ENCODE assay signal across 8 cellular contexts in the genomic region with DNA sequence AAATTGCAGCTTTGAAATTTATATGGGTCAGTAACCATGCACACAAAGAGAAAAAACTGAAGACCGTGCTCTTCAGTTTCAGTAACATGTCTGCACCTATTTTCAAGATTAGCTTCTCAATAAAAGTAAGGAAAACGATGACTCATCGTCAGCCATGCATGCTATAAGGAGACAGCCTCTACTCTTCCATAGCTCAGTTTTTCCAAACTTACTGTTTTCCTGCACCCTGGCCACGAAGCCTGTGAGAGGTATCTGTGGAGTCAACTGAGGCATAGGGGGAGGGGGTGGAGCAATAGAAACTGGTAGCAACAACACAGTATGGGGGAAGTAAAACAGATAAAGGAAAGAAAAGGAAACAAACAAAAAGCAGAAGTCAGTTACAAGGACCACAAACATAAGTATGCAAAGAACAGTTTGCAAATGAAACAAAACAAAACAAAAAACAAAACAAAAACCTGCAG. TPM values are rescaled to one million over a fixed set of nuclear protein-coding genes. Genes with fewer than 3 reads are reported as not detected.
A peak's percentile ranks its signal among the peaks of the same experiment; 100 is the strongest.
DNase-seq lines count a peak whose midpoint lies in the region; ATAC-seq, FAIRE-seq and TF ChIP-seq lines count a peak whose summit lies in the region.

No MANE protein-coding gene starts in this region.

- intact Hi-C loops in activated CD8-positive, alpha-beta T cell treated with anti-CD3 and anti-CD28 coated beads for 36 hours (cut with micrococcal nuclease): no loop called here
- intact Hi-C loops in naive thymus-derived CD4-positive, alpha-beta T cell (cut with micrococcal nuclease): loop anchor here in 1 of 2 donors (10.0 kb wide), 1 partner anchor 379 kb away; no protein-coding TSS in a partner anchor
- intact Hi-C loops in kidney (cut with DNase I): no loop called here

- TF ChIP-seq CTCF in activated CD8-positive, alpha-beta T cell treated with anti-CD3 and anti-CD28 coated beads for 36 hours (IDR thresholded peaks at IDR 0.05): no peak
- TF ChIP-seq CTCF in kidney (IDR thresholded peaks at IDR 0.05; ENCODE audit: borderline replicate concordance, extremely low read depth, insufficient read depth) (no peak), progenitor cell of endocrine pancreas (IDR thresholded peaks at IDR 0.05; ENCODE audit: unreplicated experiment) (no peak)

- peak; percentile 83 for ATAC-seq in GM21360 (IDR thresholded peaks at IDR 0.05; ENCODE audit: unreplicated experiment)
- peak; percentile 71 for ATAC-seq in HG03457 (IDR thresholded peaks at IDR 0.05; ENCODE audit: unreplicated experiment)
- ATAC-seq in activated CD8-positive, alpha-beta T cell treated with anti-CD3 and anti-CD28 coated beads for 36 hours: no peak
- ATAC-seq in naive thymus-derived CD4-positive, alpha-beta T cell: no peak

- H3K36me3 Mint-ChIP-seq in activated CD8-positive, alpha-beta T cell treated with anti-CD3 and anti-CD28 coated beads for 36 hours (ENCODE audit: low read depth): peaks cover 4% of the 10 kb centered on the region
- H3K36me3 Mint-ChIP-seq in naive thymus-derived CD4-positive, alpha-beta T cell: peaks cover 5 to 23% (median 9%) of the 10 kb centered on the region in 5 donors
- H3K36me3 Mint-ChIP-seq in progenitor cell of endocrine pancreas (ENCODE audit: insufficient read depth): peaks cover 3% of the 10 kb centered on the region

- H3K4me3 Mint-ChIP-seq in activated CD8-positive, alpha-beta T cell treated with anti-CD3 and anti-CD28 coated beads for 36 hours: no peak overlapping the region
- H3K4me3 Mint-ChIP-seq in naive thymus-derived CD4-positive, alpha-beta T cell: peak overlapping the region in 1 of 10 donors; percentile 44
- H3K4me3 Mint-ChIP-seq in progenitor cell of endocrine pancreas (ENCODE audit: low read depth): no peak overlapping the region

- no peaks in the 10 kb centered on the region for H3K4me1 ChIP-seq in naive thymus-derived CD4-positive, alpha-beta T cell (ENCODE audit: control insufficient read depth in 2 of 2, insufficient read depth in 2 of 2, low read length in 2 of 2)
- no peaks in the 10 kb centered on the region for H3K4me1 ChIP-seq in kidney (ENCODE audit: control insufficient read depth in 1 of 2, insufficient read depth in 1 of 2, low read depth in 1 of 2, low read length in 2 of 2)

- POLR2A ChIA-PET in activated CD8-positive, alpha-beta T cell treated with anti-CD3 and anti-CD28 coated beads for 36 hours (lab: Charles Lee): interaction anchor here (0.5 to 1.1 kb wide), 3 partner anchors 23 to 295 kb away, joined by 3 to 5 read pairs (median 4); no protein-coding TSS in a partner anchor
- POLR2A ChIA-PET in naive thymus-derived CD4-positive, alpha-beta T cell (lab: Charles Lee): interaction anchor here (0.9 kb wide), 1 partner anchor 15 kb away, joined by 3 read pairs; no protein-coding TSS in a partner anchor

- H3K27me3 ChIP-seq in naive thymus-derived CD4-positive, alpha-beta T cell (ENCODE audit: control insufficient read depth in 2 of 2, insufficient read depth in 2 of 2, low read length in 2 of 2): no peaks in the 10 kb centered on the region

- H3K9me3 ChIP-seq in naive thymus-derived CD4-positive, alpha-beta T cell (ENCODE audit: control insufficient read depth in 2 of 3, low read length in 3 of 3): no peaks in the 10 kb centered on the region
- no peaks in the 10 kb centered on the region for H3K9me3 ChIP-seq in kidney (ENCODE audit: control insufficient read depth in 1 of 2, low read length in 2 of 2)

- peaks cover 0 to 20% (median 0%) of the 10 kb centered on the region in 3 experiments for H3K36me3 ChIP-seq in naive thymus-derived CD4-positive, alpha-beta T cell (ENCODE audit: control insufficient read depth in 2 of 3, insufficient read depth in 3 of 3, low read length in 3 of 3)
- H3K36me3 ChIP-seq in kidney (ENCODE audit: control insufficient read depth in 1 of 2, insufficient read depth in 2 of 2, low read length in 2 of 2): peaks cover 0 to 3% of the 10 kb centered on the region in 2 donors

- no peaks in the 10 kb centered on the region for H3K9me3 Mint-ChIP-seq in activated CD8-positive, alpha-beta T cell treated with anti-CD3 and anti-CD28 coated beads for 36 hours
- H3K9me3 Mint-ChIP-seq in naive thymus-derived CD4-positive, alpha-beta T cell: no peaks in the 10 kb centered on the region
- H3K9me3 Mint-ChIP-seq in progenitor cell of endocrine pancreas (ENCODE audit: low read depth): no peaks in the 10 kb centered on the region

- no peak overlapping the region for H3K9ac ChIP-seq in kidney (ENCODE audit: low read length in 2 of 2)

- H3K27ac ChIP-seq in naive thymus-derived CD4-positive, alpha-beta T cell (ENCODE audit: low read depth, low read length): no peak overlapping the region
- H3K27ac ChIP-seq in kidney (ENCODE audit: low read depth in 2 of 2, low read length in 2 of 2): no peak overlapping the region

- peak overlapping the region; percentile 75 for H3K27ac Mint-ChIP-seq in activated CD8-positive, alpha-beta T cell treated with anti-CD3 and anti-CD28 coated beads for 36 hours
- H3K27ac Mint-ChIP-seq in naive thymus-derived CD4-positive, alpha-beta T cell: peak overlapping the region in 7 of 9 donors; percentile 32 to 78 (median 68)
- H3K27ac Mint-ChIP-seq in progenitor cell of endocrine pancreas: no peak overlapping the region

- H3K27me3 Mint-ChIP-seq in activated CD8-positive, alpha-beta T cell treated with anti-CD3 and anti-CD28 coated beads for 36 hours: no peaks in the 10 kb centered on the region
- no peaks in the 10 kb centered on the region for H3K27me3 Mint-ChIP-seq in naive thymus-derived CD4-positive, alpha-beta T cell
- no peaks in the 10 kb centered on the region for H3K27me3 Mint-ChIP-seq in progenitor cell of endocrine pancreas

- peaks cover 5% of the 10 kb centered on the region for H3K4me1 Mint-ChIP-seq in activated CD8-positive, alpha-beta T cell treated with anti-CD3 and anti-CD28 coated beads for 36 hours (ENCODE audit: low read depth)
- H3K4me1 Mint-ChIP-seq in naive thymus-derived CD4-positive, alpha-beta T cell: peaks cover 1 to 22% (median 4%) of the 10 kb centered on the region in 7 donors
- H3K4me1 Mint-ChIP-seq in progenitor cell of endocrine pancreas (ENCODE audit: low read depth): peaks cover 1% of the 10 kb centered on the region

- in situ Hi-C loops in Caki2 (cut with HindIII; ENCODE audit: low pct_unique_long_range_greater_than_20kb, low sequenced_read_pairs): no loop called here

- DNase-seq in Caki2 (ENCODE audit: low read depth): peak; percentile 72
- DNase-seq in activated CD8-positive, alpha-beta T cell treated with anti-CD3 and anti-CD28 coated beads for 36 hours: no peak
- no peak for DNase-seq in naive thymus-derived CD4-positive, alpha-beta T cell
- DNase-seq in kidney: no peak
- no peak for DNase-seq in progenitor cell of endocrine pancreas (ENCODE audit: low spot score, unreplicated experiment)
- no peak for DNase-seq in retina

- no peak for FAIRE-seq in kidney (lab: Jason Lieb, UNC)

- CTCF ChIA-PET in activated CD8-positive, alpha-beta T cell treated with anti-CD3 and anti-CD28 coated beads for 36 hours (lab: Charles Lee): interaction anchor here (1.7 to 3.7 kb wide), 3 partner anchors 29 to 127 kb away, joined by 3 to 14 read pairs (median 6); partner anchors contain the start of gene ABI1
- CTCF ChIA-PET in naive thymus-derived CD4-positive, alpha-beta T cell (lab: Charles Lee): no interaction called here

- H3K4me3 ChIP-seq in naive thymus-derived CD4-positive, alpha-beta T cell (ENCODE audit: low read length): no peak overlapping the region
- H3K4me3 ChIP-seq in kidney (ENCODE audit: low read length in 2 of 2): no peak overlapping the region

RNA-seq across cellular contexts. Expression of gene PDSS1, which starts 58.0 kb away (rescaled TPM):
- total RNA-seq in Caki2 (2014; rRNA removed; shearing (Covaris generic); ENCODE audit: low replicate concordance): 8.5 and 8.9 TPM in 2 replicates
- total RNA-seq in activated CD8-positive, alpha-beta T cell treated with anti-CD3 and anti-CD28 coated beads for 36 hours: 10 to 100 TPM; 16.1 to 18.8 TPM
- total RNA-seq in naive thymus-derived CD4-positive, alpha-beta T cell: 10 to 100 TPM in 1 of 5 experiments, 1 to 10 TPM in 4; 3.8 to 15.2 (median 4.7) TPM
- polyA plus RNA-seq in naive thymus-derived CD4-positive, alpha-beta T cell: 1 to 10 TPM; 3.9 to 6.5 TPM
- total RNA-seq in kidney: 5.2 TPM
- 11.8 TPM for polyA plus RNA-seq in kidney (ENCODE audit: insufficient read depth, low read depth, low replicate concordance)
- total RNA-seq in progenitor cell of endocrine pancreas: 13.4 and 14.4 TPM in 2 replicates

Comparison
In these comparisons a context has a peak if more than half of its experiments do, and no peak if none do; other contexts are left out.
1. ATAC-seq: peak in GM21360 (single experiment) and HG03457 (single experiment); none in activated CD8-positive, alpha-beta T cell treated with anti-CD3 and anti-CD28 coated beads for 36 hours (single experiment) and naive thymus-derived CD4-positive, alpha-beta T cell (single experiment).